8 cellular contexts compared by ENCODE assay signal in genomic region chr1:212791676-212792395, GRCh38. TPM values are rescaled to one million over a fixed set of nuclear protein-coding genes. Genes with fewer than 3 reads are reported as not detected.
A peak's percentile ranks its signal among the peaks of the same experiment; 100 is the strongest.
DNase-seq lines count a peak whose midpoint lies in the region; ATAC-seq and TF ChIP-seq lines count a peak whose summit lies in the region.

TSS of gene NSL1 (minus strand) at chr1:212791777. CDS start at chr1:212791763, 14 bp downstream.
TSS of gene TATDN3 (plus strand) at chr1:212791894. CDS start at chr1:212791922, 28 bp downstream.

- peak within 1 kb of the TSS; percentile 81 for H3K4me2 ChIP-seq in hepatocyte

- peak; percentile 71 for ATAC-seq in GM18511 (IDR thresholded peaks at IDR 0.05; ENCODE audit: unreplicated experiment)
- ATAC-seq in HG02981 (IDR thresholded peaks at IDR 0.05; ENCODE audit: unreplicated experiment): peak; percentile 59
- peak; percentile 99 for ATAC-seq in aorta (ENCODE audit: low FRiP score)

- in situ Hi-C loops in astrocyte of the cerebellum (cut with HindIII; ENCODE audit: low sequenced_read_pairs): no loop called here

- H2AFZ ChIP-seq in hepatocyte: peak within 1 kb of the TSS; percentile 87

- H3K4me3 ChIP-seq in astrocyte of the cerebellum (ENCODE audit: low read depth, low read length) (peak within 1 kb of the TSS; percentile 96), hepatocyte (peak within 1 kb of the TSS; percentile 87), aorta (ENCODE audit: low read length in 2 of 2) (peak within 1 kb of the TSS; percentile 87 to 98)

- intact Hi-C loops in aorta (cut with DNase I): loop anchor here in 1 of 2 donors (5.0 kb wide), 1 partner anchor 65 kb away; the partner anchor contains the start of gene FLVCR1

- DNase-seq in NCI-H2029 (lab: John Stamatoyannopoulos, UW) (peak; percentile 73), T-helper 9 cell (peak; percentile 95), astrocyte of the cerebellum (ENCODE audit: low read depth) (peak; percentile 85), hepatocyte (ENCODE audit: low spot score) (peak; percentile 95), renal cortical epithelial cell (ENCODE audit: low read depth) (peak; percentile 73), aorta (peak; percentile 92 to 98)

- H3K4me1 ChIP-seq in hepatocyte (ENCODE audit: insufficient read depth) (peaks cover 13% of the 10 kb centered on the region), aorta (ENCODE audit: control insufficient read depth in 1 of 2, insufficient read depth in 2 of 2, low read length in 2 of 2) (no peaks in the 10 kb centered on the region)

- WGBS in hepatocyte (ENCODE audit: low lambda C conversion rate, missing lambda C conversion rate): under 1% methylated on average over 45 of the region's 46 CpGs
- WGBS in aorta, 2 donors: 0% methylated on average over 46 of the region's 46 CpGs

- H3K9me3 ChIP-seq in hepatocyte (ENCODE audit: low read depth) (no peaks in the 10 kb centered on the region), aorta (ENCODE audit: control insufficient read depth, low read length) (no peaks in the 10 kb centered on the region)

- no peaks in the 10 kb centered on the region for H4K20me1 ChIP-seq in hepatocyte (ENCODE audit: insufficient read depth, poor library complexity, severe bottlenecking)

- TF ChIP-seq CTCF in astrocyte of the cerebellum (IDR thresholded peaks at IDR 0.05; ENCODE audit: low read depth, low read length, missing control alignments) (no peak), hepatocyte (IDR thresholded peaks at IDR 0.05; ENCODE audit: poor library complexity) (no peak)

- no peaks in the 10 kb centered on the region for H3K36me3 ChIP-seq in hepatocyte (replicated peaks; ENCODE audit: insufficient read depth, low read depth)
- H3K36me3 ChIP-seq in aorta (ENCODE audit: control insufficient read depth in 1 of 2, insufficient read depth in 2 of 2, low read length in 1 of 2): no peaks in the 10 kb centered on the region

- H3K27ac ChIP-seq in hepatocyte (peak within 1 kb of the TSS; percentile 98), aorta (ENCODE audit: low read depth in 1 of 2, low read length in 2 of 2) (peak within 1 kb of the TSS; percentile 28 to 93)

- no peaks in the 10 kb centered on the region for H3K9me2 ChIP-seq in hepatocyte (replicated peaks; ENCODE audit: insufficient read depth)

- H3K27me3 ChIP-seq in hepatocyte: no peaks in the 10 kb centered on the region
- H3K27me3 ChIP-seq in aorta (ENCODE audit: control insufficient read depth in 1 of 2, insufficient read depth in 2 of 2, low read length in 1 of 2): no peaks in the 10 kb centered on the region

- H3K79me2 ChIP-seq in hepatocyte: peaks cover 44% of the 10 kb centered on the region

RNA-seq across cellular contexts. Expression of gene NSL1, which starts in this region (rescaled TPM):
- total RNA-seq in hepatocyte (34.2 and 39.5 TPM in 2 replicates), renal cortical epithelial cell (31.8 and 38.4 TPM in 2 replicates), aorta (10 to 100 TPM; 26.3 to 30.5 TPM)
- polyA plus RNA-seq in hepatocyte (25.1 and 27.2 TPM in 2 replicates), aorta (10 to 100 TPM; 17.7 to 29.2 TPM)

RNA-seq across cellular contexts. Expression of gene TATDN3, which starts in this region (rescaled TPM):
- total RNA-seq in hepatocyte (8.9 and 14.3 TPM in 2 replicates), renal cortical epithelial cell (16.0 and 17.6 TPM in 2 replicates), aorta (10 to 100 TPM; 10.9 to 11.4 TPM)
- polyA plus RNA-seq in hepatocyte (6.0 and 8.8 TPM in 2 replicates), aorta (10 to 100 TPM; 10.1 to 27.0 TPM)

Comparison
In these comparisons a context has a peak if more than half of its experiments do, and no peak if none do; other contexts are left out.
1. Peak in every context shown above with its lines: DNase-seq, ATAC-seq, H3K4me3 ChIP-seq and H3K27ac ChIP-seq.